Comparison of ENCODE assay signal across 2 cellular contexts in the genomic region with DNA sequence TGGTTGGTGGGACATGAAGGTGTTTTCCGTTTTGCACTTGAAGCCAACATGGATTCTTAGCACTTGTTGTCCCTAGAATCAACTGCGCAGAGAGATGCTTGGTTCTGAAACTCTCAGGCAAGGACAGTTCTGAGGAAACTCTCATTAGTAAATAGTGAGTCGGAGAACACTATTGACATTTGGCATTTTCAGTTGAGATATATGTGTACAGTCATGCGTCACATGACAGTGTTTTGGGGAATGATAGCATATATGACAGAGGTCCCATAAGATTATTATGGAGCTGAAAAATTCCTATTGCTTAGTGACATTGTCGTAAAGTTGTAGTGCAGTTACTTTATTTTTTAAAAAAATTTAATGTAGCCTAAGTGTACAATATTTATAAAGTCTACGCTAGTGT.
TF ChIP-seq lines count a peak whose summit lies in the region.

No MANE protein-coding gene starts in this region.

TF ChIP-seq in HepG2, 621 proteins besides CTCF, POLR2A, EP300 and RAD21:
- TF ChIP-seq MTF1 (CRISPR knock-in tag; IDR thresholded peaks at IDR 0.05) (no peak), NONO (IDR thresholded peaks at IDR 0.05) (no peak), NONO (CRISPR knock-in tag; conservative IDR thresholded peaks at IDR 0.05) (no peak), NFKB2 (CRISPR knock-in tag; IDR thresholded peaks at IDR 0.05; ENCODE audit: borderline replicate concordance) (no peak), ZNF451 (CRISPR knock-in tag; IDR thresholded peaks at IDR 0.05) (no peak), KMT2B (CRISPR knock-in tag; IDR thresholded peaks at IDR 0.05) (no peak), ZNF333 (CRISPR knock-in tag; IDR thresholded peaks at IDR 0.05; ENCODE audit: borderline replicate concordance) (no peak), ZNF205 (CRISPR knock-in tag; IDR thresholded peaks at IDR 0.05) (no peak), NR1H2 (CRISPR knock-in tag; IDR thresholded peaks at IDR 0.05; ENCODE audit: borderline replicate concordance, low read depth) (no peak), FOXJ3 (CRISPR knock-in tag; IDR thresholded peaks at IDR 0.05; ENCODE audit: borderline replicate concordance) (no peak), ZNF746 (CRISPR knock-in tag; IDR thresholded peaks at IDR 0.05) (no peak), ONECUT2 (CRISPR knock-in tag; IDR thresholded peaks at IDR 0.05) (no peak), HOXA7 (CRISPR knock-in tag; IDR thresholded peaks at IDR 0.05) (no peak), NR3C1 (CRISPR knock-in tag; IDR thresholded peaks at IDR 0.05) (no peak), ARNTL (CRISPR knock-in tag; IDR thresholded peaks at IDR 0.05) (no peak), ZNF605 (CRISPR knock-in tag; IDR thresholded peaks at IDR 0.05) (no peak), AKAP8 (CRISPR knock-in tag; IDR thresholded peaks at IDR 0.05) (no peak)
- TF ChIP-seq, protein P1, sequence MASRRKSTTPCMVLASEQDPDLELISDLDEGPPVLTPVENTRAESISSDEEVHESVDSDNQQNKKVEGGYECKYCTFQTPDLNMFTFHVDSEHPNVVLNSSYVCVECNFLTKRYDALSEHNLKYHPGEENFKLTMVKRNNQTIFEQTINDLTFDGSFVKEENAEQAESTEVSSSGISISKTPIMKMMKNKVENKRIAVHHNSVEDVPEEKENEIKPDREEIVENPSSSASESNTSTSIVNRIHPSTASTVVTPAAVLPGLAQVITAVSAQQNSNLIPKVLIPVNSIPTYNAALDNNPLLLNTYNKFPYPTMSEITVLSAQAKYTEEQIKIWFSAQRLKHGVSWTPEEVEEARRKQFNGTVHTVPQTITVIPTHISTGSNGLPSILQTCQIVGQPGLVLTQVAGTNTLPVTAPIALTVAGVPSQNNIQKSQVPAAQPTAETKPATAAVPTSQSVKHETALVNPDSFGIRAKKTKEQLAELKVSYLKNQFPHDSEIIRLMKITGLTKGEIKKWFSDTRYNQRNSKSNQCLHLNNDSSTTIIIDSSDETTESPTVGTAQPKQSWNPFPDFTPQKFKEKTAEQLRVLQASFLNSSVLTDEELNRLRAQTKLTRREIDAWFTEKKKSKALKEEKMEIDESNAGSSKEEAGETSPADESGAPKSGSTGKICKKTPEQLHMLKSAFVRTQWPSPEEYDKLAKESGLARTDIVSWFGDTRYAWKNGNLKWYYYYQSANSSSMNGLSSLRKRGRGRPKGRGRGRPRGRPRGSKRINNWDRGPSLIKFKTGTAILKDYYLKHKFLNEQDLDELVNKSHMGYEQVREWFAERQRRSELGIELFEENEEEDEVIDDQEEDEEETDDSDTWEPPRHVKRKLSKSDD (CRISPR knock-in tag; IDR thresholded peaks at IDR 0.05; ENCODE audit: low read depth), result no peak
- TF ChIP-seq, protein P2, sequence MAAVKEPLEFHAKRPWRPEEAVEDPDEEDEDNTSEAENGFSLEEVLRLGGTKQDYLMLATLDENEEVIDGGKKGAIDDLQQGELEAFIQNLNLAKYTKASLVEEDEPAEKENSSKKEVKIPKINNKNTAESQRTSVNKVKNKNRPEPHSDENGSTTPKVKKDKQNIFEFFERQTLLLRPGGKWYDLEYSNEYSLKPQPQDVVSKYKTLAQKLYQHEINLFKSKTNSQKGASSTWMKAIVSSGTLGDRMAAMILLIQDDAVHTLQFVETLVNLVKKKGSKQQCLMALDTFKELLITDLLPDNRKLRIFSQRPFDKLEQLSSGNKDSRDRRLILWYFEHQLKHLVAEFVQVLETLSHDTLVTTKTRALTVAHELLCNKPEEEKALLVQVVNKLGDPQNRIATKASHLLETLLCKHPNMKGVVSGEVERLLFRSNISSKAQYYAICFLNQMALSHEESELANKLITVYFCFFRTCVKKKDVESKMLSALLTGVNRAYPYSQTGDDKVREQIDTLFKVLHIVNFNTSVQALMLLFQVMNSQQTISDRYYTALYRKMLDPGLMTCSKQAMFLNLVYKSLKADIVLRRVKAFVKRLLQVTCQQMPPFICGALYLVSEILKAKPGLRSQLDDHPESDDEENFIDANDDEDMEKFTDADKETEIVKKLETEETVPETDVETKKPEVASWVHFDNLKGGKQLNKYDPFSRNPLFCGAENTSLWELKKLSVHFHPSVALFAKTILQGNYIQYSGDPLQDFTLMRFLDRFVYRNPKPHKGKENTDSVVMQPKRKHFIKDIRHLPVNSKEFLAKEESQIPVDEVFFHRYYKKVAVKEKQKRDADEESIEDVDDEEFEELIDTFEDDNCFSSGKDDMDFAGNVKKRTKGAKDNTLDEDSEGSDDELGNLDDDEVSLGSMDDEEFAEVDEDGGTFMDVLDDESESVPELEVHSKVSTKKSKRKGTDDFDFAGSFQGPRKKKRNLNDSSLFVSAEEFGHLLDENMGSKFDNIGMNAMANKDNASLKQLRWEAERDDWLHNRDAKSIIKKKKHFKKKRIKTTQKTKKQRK (IDR thresholded peaks at IDR 0.05; ENCODE audit: low read length), result no peak
- TF ChIP-seq, protein P3, sequence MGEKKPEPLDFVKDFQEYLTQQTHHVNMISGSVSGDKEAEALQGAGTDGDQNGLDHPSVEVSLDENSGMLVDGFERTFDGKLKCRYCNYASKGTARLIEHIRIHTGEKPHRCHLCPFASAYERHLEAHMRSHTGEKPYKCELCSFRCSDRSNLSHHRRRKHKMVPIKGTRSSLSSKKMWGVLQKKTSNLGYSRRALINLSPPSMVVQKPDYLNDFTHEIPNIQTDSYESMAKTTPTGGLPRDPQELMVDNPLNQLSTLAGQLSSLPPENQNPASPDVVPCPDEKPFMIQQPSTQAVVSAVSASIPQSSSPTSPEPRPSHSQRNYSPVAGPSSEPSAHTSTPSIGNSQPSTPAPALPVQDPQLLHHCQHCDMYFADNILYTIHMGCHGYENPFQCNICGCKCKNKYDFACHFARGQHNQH (CRISPR knock-in tag; IDR thresholded peaks at IDR 0.05), result no peak

TF ChIP-seq in endothelial cell of umbilical vein, 7 proteins besides CTCF, POLR2A, EP300 and RAD21:
- TF ChIP-seq POLR2AphosphoS5 (IDR thresholded peaks at IDR 0.05; ENCODE audit: insufficient read depth, low read depth, low read length), result no peak
- no peak for TF ChIP-seq GATA2 (IDR thresholded peaks at IDR 0.05; ENCODE audit: insufficient read depth, insufficient read length, low read depth, low read length)
- TF ChIP-seq EZH2 (IDR thresholded peaks at IDR 0.05; ENCODE audit: borderline replicate concordance, low read depth, low read length, severe bottlenecking), result no peak
- TF ChIP-seq MYC (IDR thresholded peaks at IDR 0.05; ENCODE audit: low read depth, low read length), result no peak
- no peak for TF ChIP-seq FOS (IDR thresholded peaks at IDR 0.05; ENCODE audit: borderline replicate concordance, insufficient read depth, low read length)
